ENCODE assay signal across 29 cellular contexts in the genomic region with DNA sequence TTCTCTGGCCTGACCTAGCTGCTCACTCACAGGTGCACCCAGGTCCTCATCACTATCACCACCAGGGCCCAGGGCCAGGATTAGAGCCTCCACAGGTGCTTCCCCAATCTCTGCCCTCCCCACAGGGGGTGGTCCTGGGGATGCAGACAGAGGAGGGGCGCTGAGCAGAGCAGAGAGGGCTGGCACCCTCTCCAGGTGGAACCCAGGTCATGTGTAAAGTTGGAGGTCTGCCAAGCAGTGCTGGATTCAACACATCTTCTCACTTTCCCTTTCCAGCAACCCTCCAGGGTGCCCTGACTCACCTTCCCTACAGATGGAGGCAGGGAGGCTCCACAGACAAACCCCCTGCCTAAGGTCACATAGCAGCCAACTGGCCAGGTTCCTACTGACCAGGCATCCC. TPM values are rescaled to one million over a fixed set of nuclear protein-coding genes. Genes with fewer than 3 reads are reported as not detected.
"Had no signal": no experiment of that assay in that cellular context is flagged by ENCODE, and none has a peak within 500 bp of the region (broad histone marks: within the 10 kb centered on the region; RNA-seq: fewer than 3 reads in every experiment).

No MANE protein-coding gene starts in this region.

- H3K4me3 Mint-ChIP-seq: activated B cell treated with CpG ODN at 0.5 μM for 24 hours; activated CD4-positive, alpha-beta memory T cell treated with anti-CD3 and anti-CD28 coated beads for 36 hours; activated CD8-positive, alpha-beta memory T cell treated with anti-CD3 and anti-CD28 coated beads, Interleukin-2, amount 10 ng/mL, durations not matched to agents 7 days and 5 days; activated naive CD8-positive, alpha-beta T cell treated with anti-CD3 and anti-CD28 coated beads for 36 hours; activated T-helper 1 cell treated with anti-CD3 and anti-CD28 coated beads, Interleukin-12 subunit alpha, Interleukin-12 subunit beta, Interleukin-2, Interleukin-4 antibody, amounts not matched to agents 30 ng/mL and 10 ng/mL and 1 ng/mL, durations not matched to agents 14 hours and 24 hours and 36 hours; mesothelial cell of epicardium; natural killer cell treated with Interleukin-12 subunit alpha and Interleukin-12 subunit beta and Interleukin-15 and Interleukin-18, amount 100 ng/mL, for 72 hours; stimulated activated naive CD8-positive, alpha-beta T cell treated with anti-CD3 and anti-CD28 coated beads, Interleukin-15, Interleukin-2, amounts not matched to agents 100 ng/mL and 50 ng/mL, for 24 hours had no signal

- H3K4me1 ChIP-seq: breast epithelium, esophagus squamous epithelium, gastrocnemius medialis, left lung, pancreas, thyroid gland, upper lobe of right lung had no signal

- H3K9me3 ChIP-seq: breast epithelium, esophagus squamous epithelium, gastrocnemius medialis, left lung, neutrophil, pancreas, thyroid gland, upper lobe of right lung had no signal

- H3K27ac ChIP-seq: breast epithelium, coronary artery, esophagus squamous epithelium, gastrocnemius medialis, left lung, neutrophil, pancreas, thyroid gland, upper lobe of right lung had no signal

- DNase-seq: activated B cell treated with CpG ODN at 0.5 μM for 24 hours; activated CD4-positive, alpha-beta memory T cell treated with anti-CD3 and anti-CD28 coated beads for 36 hours; activated CD4-positive, alpha-beta T cell treated with anti-CD3 and anti-CD28 coated beads for 4 hours; activated CD8-positive, alpha-beta memory T cell treated with anti-CD3 and anti-CD28 coated beads, Interleukin-2, amount 10 ng/mL, durations not matched to agents 7 days and 5 days; activated naive CD8-positive, alpha-beta T cell treated with anti-CD3 and anti-CD28 coated beads for 36 hours; activated T-cell treated with anti-CD3 and anti-CD28 coated beads for 4 hours; esophagus squamous epithelium; gastrocnemius medialis; hippocampal formation; kidney glomerular epithelial cell; left lung; pancreas; right cardiac atrium; stimulated activated CD4-positive, alpha-beta T cell treated with anti-CD3 and anti-CD28 coated beads, Interleukin-12 subunit alpha, Interleukin-12 subunit beta, amount 100 ng/mL, for 4 hours; stimulated activated CD4-positive, alpha-beta T cell treated with anti-CD3 and anti-CD28 coated beads, Interleukin-4, amount 100 ng/mL, for 4 hours; substantia nigra; T-helper 1 cell; T-helper 9 cell; thyroid gland; upper lobe of right lung had no signal

- H3K4me3 ChIP-seq: breast epithelium, coronary artery, esophagus squamous epithelium, gastrocnemius medialis, left lung, pancreas, thyroid gland, upper lobe of right lung had no signal

- H3K9me3 Mint-ChIP-seq: activated B cell treated with CpG ODN at 0.5 μM for 24 hours; activated CD4-positive, alpha-beta memory T cell treated with anti-CD3 and anti-CD28 coated beads for 36 hours; activated naive CD8-positive, alpha-beta T cell treated with anti-CD3 and anti-CD28 coated beads for 36 hours; activated T-helper 1 cell treated with anti-CD3 and anti-CD28 coated beads, Interleukin-12 subunit alpha, Interleukin-12 subunit beta, Interleukin-2, Interleukin-4 antibody, amounts not matched to agents 30 ng/mL and 10 ng/mL and 1 ng/mL, durations not matched to agents 14 hours and 24 hours and 36 hours; mesothelial cell of epicardium; natural killer cell treated with Interleukin-12 subunit alpha and Interleukin-12 subunit beta and Interleukin-15 and Interleukin-18, amount 100 ng/mL, for 72 hours had no signal

- H3K4me1 Mint-ChIP-seq: activated B cell treated with CpG ODN at 0.5 μM for 24 hours, mesothelial cell of epicardium had no signal

- H3K36me3 ChIP-seq: breast epithelium, esophagus squamous epithelium, gastrocnemius medialis, left lung, neutrophil, pancreas, thyroid gland, upper lobe of right lung had no signal

- ATAC-seq: activated CD8-positive, alpha-beta memory T cell treated with anti-CD3 and anti-CD28 coated beads, Interleukin-2, amount 10 ng/mL, durations not matched to agents 7 days and 5 days; gastrocnemius medialis; left lung; natural killer cell treated with Interleukin-12 subunit alpha and Interleukin-12 subunit beta and Interleukin-15 and Interleukin-18, amount 100 ng/mL, for 72 hours; pancreas; right cardiac atrium; upper lobe of right lung had no signal

- H3K27ac Mint-ChIP-seq: activated B cell treated with CpG ODN at 0.5 μM for 24 hours; activated CD4-positive, alpha-beta memory T cell treated with anti-CD3 and anti-CD28 coated beads for 36 hours; activated CD8-positive, alpha-beta memory T cell treated with anti-CD3 and anti-CD28 coated beads, Interleukin-2, amount 10 ng/mL, durations not matched to agents 7 days and 5 days; activated naive CD8-positive, alpha-beta T cell treated with anti-CD3 and anti-CD28 coated beads for 36 hours; activated T-helper 1 cell treated with anti-CD3 and anti-CD28 coated beads, Interleukin-12 subunit alpha, Interleukin-12 subunit beta, Interleukin-2, Interleukin-4 antibody, amounts not matched to agents 30 ng/mL and 10 ng/mL and 1 ng/mL, durations not matched to agents 14 hours and 24 hours and 36 hours; mesothelial cell of epicardium; natural killer cell treated with Interleukin-12 subunit alpha and Interleukin-12 subunit beta and Interleukin-15 and Interleukin-18, amount 100 ng/mL, for 72 hours; stimulated activated naive CD8-positive, alpha-beta T cell treated with anti-CD3 and anti-CD28 coated beads, Interleukin-15, Interleukin-2, amounts not matched to agents 100 ng/mL and 50 ng/mL, for 24 hours had no signal

- H3K27me3 Mint-ChIP-seq: activated B cell treated with CpG ODN at 0.5 μM for 24 hours; activated CD4-positive, alpha-beta memory T cell treated with anti-CD3 and anti-CD28 coated beads for 36 hours; activated CD8-positive, alpha-beta memory T cell treated with anti-CD3 and anti-CD28 coated beads, Interleukin-2, amount 10 ng/mL, durations not matched to agents 7 days and 5 days; activated naive CD8-positive, alpha-beta T cell treated with anti-CD3 and anti-CD28 coated beads for 36 hours; natural killer cell treated with Interleukin-12 subunit alpha and Interleukin-12 subunit beta and Interleukin-15 and Interleukin-18, amount 100 ng/mL, for 72 hours; stimulated activated naive CD8-positive, alpha-beta T cell treated with anti-CD3 and anti-CD28 coated beads, Interleukin-15, Interleukin-2, amounts not matched to agents 100 ng/mL and 50 ng/mL, for 24 hours had no signal

- H3K27me3 ChIP-seq: breast epithelium, esophagus squamous epithelium, gastrocnemius medialis, left lung, neutrophil, pancreas, thyroid gland, upper lobe of right lung had no signal

- H3K36me3 Mint-ChIP-seq: activated CD4-positive, alpha-beta memory T cell treated with anti-CD3 and anti-CD28 coated beads for 36 hours; activated CD8-positive, alpha-beta memory T cell treated with anti-CD3 and anti-CD28 coated beads, Interleukin-2, amount 10 ng/mL, durations not matched to agents 7 days and 5 days; activated naive CD8-positive, alpha-beta T cell treated with anti-CD3 and anti-CD28 coated beads for 36 hours; mesothelial cell of epicardium; natural killer cell treated with Interleukin-12 subunit alpha and Interleukin-12 subunit beta and Interleukin-15 and Interleukin-18, amount 100 ng/mL, for 72 hours had no signal

RNA-seq across cellular contexts. Expression of gene FGD3, which starts 51.3 kb away (rescaled TPM):
- total RNA-seq: lung microvascular endothelial cell, pulmonary artery endothelial cell had no signal
